In the genomic region with DNA sequence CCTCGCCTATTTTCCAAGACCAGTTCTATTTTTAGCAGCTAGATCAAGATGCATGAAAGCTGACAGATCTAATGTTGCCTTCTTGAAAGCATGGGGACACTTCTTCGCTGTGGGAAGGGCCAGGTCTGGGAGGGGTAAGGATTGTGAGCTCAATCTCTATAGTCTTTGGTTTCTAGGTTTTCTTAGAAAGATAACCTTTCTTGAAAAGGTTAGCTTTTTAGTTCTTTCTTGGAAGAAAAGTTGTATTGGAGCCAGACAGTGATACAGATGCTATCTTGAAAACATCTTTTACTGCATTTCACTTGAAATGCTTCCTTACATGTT, we compare ENCODE assay signal across 12 cellular contexts.
"Had no signal": no experiment of that assay in that cellular context is flagged by ENCODE, and none has a peak within 500 bp of the region (broad histone marks: within the 10 kb centered on the region; RNA-seq: fewer than 3 reads in every experiment).

No MANE protein-coding gene starts in this region.

- H3K27me3 Mint-ChIP-seq: activated naive CD8-positive, alpha-beta T cell had no signal

- H3K9me3 ChIP-seq: suprapubic skin had no signal

- H3K27me3 ChIP-seq: suprapubic skin had no signal

- H3K27ac Mint-ChIP-seq: activated CD4-positive, alpha-beta memory T cell treated with anti-CD3 and anti-CD28 coated beads for 36 hours; activated naive CD8-positive, alpha-beta T cell; memory B cell; T-helper 2 cell treated with Interferon-gamma antibody and Interleukin-4, amounts not matched to agents 5 μg/mL and 100 μg/mL, for 36 hours had no signal

- ATAC-seq: activated T-cell treated with anti-CD3 and anti-CD28 coated beads, Interleukin-2, amount 50 U/mL, for 4 hours; left lobe of liver had no signal

- H3K9me3 Mint-ChIP-seq: activated CD4-positive, alpha-beta memory T cell treated with anti-CD3 and anti-CD28 coated beads for 36 hours; activated T-cell treated with anti-CD3 and anti-CD28 coated beads, Interleukin-2, amount 50 U/mL, for 4 hours; memory B cell; T-helper 2 cell treated with Interferon-gamma antibody and Interleukin-4, amounts not matched to agents 5 μg/mL and 100 μg/mL, for 36 hours had no signal

- H3K4me1 Mint-ChIP-seq: memory B cell had no signal

- H3K27ac ChIP-seq: suprapubic skin had no signal

- DNase-seq: activated CD4-positive, alpha-beta memory T cell treated with anti-CD3 and anti-CD28 coated beads for 36 hours; activated CD4-positive, CD25-positive, alpha-beta regulatory T cell treated with anti-CD3 and anti-CD28 coated beads, Interleukin-2, amount 50 U/mL, for 72 hours; activated gamma-delta T cell; activated T-cell treated with anti-CD3 and anti-CD28 coated beads, Interleukin-2, amount 50 U/mL, for 4 hours; amygdala; stimulated activated CD4-positive, alpha-beta T cell treated with anti-CD3 and anti-CD28 coated beads, Interleukin-12 subunit alpha, Interleukin-12 subunit beta, amount 100 ng/mL, for 4 hours; stimulated activated naive CD4-positive, alpha-beta T cell treated with Interleukin-2 at 50 U/mL for 16 hours had no signal

- H3K4me3 ChIP-seq: suprapubic skin had no signal

- H3K36me3 ChIP-seq: suprapubic skin had no signal

- H3K36me3 Mint-ChIP-seq: activated CD4-positive, alpha-beta memory T cell treated with anti-CD3 and anti-CD28 coated beads for 36 hours; memory B cell had no signal

- H3K4me3 Mint-ChIP-seq: activated CD4-positive, alpha-beta memory T cell treated with anti-CD3 and anti-CD28 coated beads for 36 hours; activated naive CD8-positive, alpha-beta T cell; activated T-cell treated with anti-CD3 and anti-CD28 coated beads, Interleukin-2, amount 50 U/mL, for 4 hours; memory B cell; T-helper 2 cell treated with Interferon-gamma antibody and Interleukin-4, amounts not matched to agents 5 μg/mL and 100 μg/mL, for 36 hours had no signal
